Comparison of ENCODE assay signal across 9 cellular contexts in the genomic region with DNA sequence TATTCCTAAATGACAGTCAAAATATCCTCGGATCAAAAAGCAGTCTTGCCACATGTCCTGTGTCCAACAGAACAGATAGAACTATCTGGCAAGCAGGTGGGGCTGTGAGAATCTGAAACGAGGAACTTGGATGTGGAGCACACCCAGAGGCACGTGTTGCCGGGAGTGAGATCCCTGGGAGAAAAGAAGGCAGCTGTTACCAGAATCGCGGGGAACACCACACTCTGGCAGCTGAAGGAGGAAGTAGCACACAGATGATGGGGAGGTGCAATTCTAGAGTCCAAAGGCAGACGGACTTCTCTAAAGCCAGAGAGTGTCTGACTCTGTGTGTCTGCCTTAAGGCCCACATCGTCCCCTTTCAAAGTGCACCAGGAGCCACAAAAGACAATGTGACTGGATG. TPM values are rescaled to one million over a fixed set of nuclear protein-coding genes. Genes with fewer than 3 reads are reported as not detected.
DNase-seq lines count a peak whose midpoint lies in the region; ATAC-seq, FAIRE-seq and TF ChIP-seq lines count a peak whose summit lies in the region.
"Had no signal": no experiment of that assay in that cellular context is flagged by ENCODE, and none has a peak within 500 bp of the region (broad histone marks: within the 10 kb centered on the region; RNA-seq: fewer than 3 reads in every experiment).

No MANE protein-coding gene starts in this region.

- H3K27me3 ChIP-seq in small intestine (ENCODE audit: control insufficient read depth in 2 of 2, insufficient read depth in 2 of 2, low read length in 2 of 2) (no peaks in the 10 kb centered on the region), MG63 (no peaks in the 10 kb centered on the region), smooth muscle cell (ENCODE audit: low read depth) (no peaks in the 10 kb centered on the region)

- no peak overlapping the region for H3K4me3 Mint-ChIP-seq in activated CD4-positive, alpha-beta T cell treated with anti-CD3 and anti-CD28 coated beads, Interleukin-2, amount 10 ng/mL, durations not matched to agents 24 days and 14 days
- H3K4me3 Mint-ChIP-seq in activated naive CD8-positive, alpha-beta T cell treated with anti-CD3 and anti-CD28 coated beads, Interleukin-2, amount 50 U/mL, for 24 hours = no peak overlapping the region
- H3K4me3 Mint-ChIP-seq: stimulated activated naive CD8-positive, alpha-beta T cell treated with anti-CD3 and anti-CD28 coated beads, Interleukin-15, Interleukin-2, amounts not matched to agents 100 ng/mL and 50 ng/mL, for 24 hours had no signal

- H3K4me3 ChIP-seq in small intestine (ENCODE audit: low read depth in 1 of 2, low read length in 2 of 2) (no peak overlapping the region), MG63 (no peak overlapping the region), smooth muscle cell (no peak overlapping the region)

- H3K9me3 Mint-ChIP-seq in activated CD4-positive, alpha-beta T cell treated with anti-CD3 and anti-CD28 coated beads, Interleukin-2, amount 10 ng/mL, durations not matched to agents 24 days and 14 days = no peaks in the 10 kb centered on the region
- H3K9me3 Mint-ChIP-seq in activated naive CD8-positive, alpha-beta T cell treated with anti-CD3 and anti-CD28 coated beads, Interleukin-2, amount 50 U/mL, for 24 hours = no peaks in the 10 kb centered on the region
- H3K9me3 Mint-ChIP-seq: stimulated activated naive CD8-positive, alpha-beta T cell treated with anti-CD3 and anti-CD28 coated beads, Interleukin-15, Interleukin-2, amounts not matched to agents 100 ng/mL and 50 ng/mL, for 24 hours had no signal

- H3K27ac Mint-ChIP-seq in activated CD4-positive, alpha-beta T cell treated with anti-CD3 and anti-CD28 coated beads, Interleukin-2, amount 10 ng/mL, durations not matched to agents 24 days and 14 days = peak overlapping the region; percentile 52
- H3K27ac Mint-ChIP-seq in activated naive CD8-positive, alpha-beta T cell treated with anti-CD3 and anti-CD28 coated beads, Interleukin-2, amount 50 U/mL, for 24 hours = no peak overlapping the region
- H3K27ac Mint-ChIP-seq: stimulated activated naive CD8-positive, alpha-beta T cell treated with anti-CD3 and anti-CD28 coated beads, Interleukin-15, Interleukin-2, amounts not matched to agents 100 ng/mL and 50 ng/mL, for 24 hours had no signal

- H3K4me1 Mint-ChIP-seq in activated CD4-positive, alpha-beta T cell treated with anti-CD3 and anti-CD28 coated beads, Interleukin-2, amount 10 ng/mL, durations not matched to agents 24 days and 14 days = peaks cover 34% of the 10 kb centered on the region
- H3K4me1 Mint-ChIP-seq in activated naive CD8-positive, alpha-beta T cell treated with anti-CD3 and anti-CD28 coated beads, Interleukin-2, amount 50 U/mL, for 24 hours = peaks cover 22% of the 10 kb centered on the region

- 9 to 20% (median 15%) methylated on average over 8 of the region's 8 CpGs for WGBS in small intestine, 3 donors
- 81% methylated on average over 8 of the region's 8 CpGs for WGBS in smooth muscle cell (ENCODE audit: low lambda C conversion rate)

- H2AFZ ChIP-seq in smooth muscle cell (ENCODE audit: low read depth) = no peak overlapping the region

- no peaks in the 10 kb centered on the region for H3K27me3 Mint-ChIP-seq in activated CD4-positive, alpha-beta T cell treated with anti-CD3 and anti-CD28 coated beads, Interleukin-2, amount 10 ng/mL, durations not matched to agents 24 days and 14 days
- no peaks in the 10 kb centered on the region for H3K27me3 Mint-ChIP-seq in activated naive CD8-positive, alpha-beta T cell treated with anti-CD3 and anti-CD28 coated beads, Interleukin-2, amount 50 U/mL, for 24 hours
- H3K27me3 Mint-ChIP-seq: stimulated activated naive CD8-positive, alpha-beta T cell treated with anti-CD3 and anti-CD28 coated beads, Interleukin-15, Interleukin-2, amounts not matched to agents 100 ng/mL and 50 ng/mL, for 24 hours had no signal

- FAIRE-seq in small intestine (lab: Jason Lieb, UNC) = no peak

- peaks cover 100% of the 10 kb centered on the region for H3K79me2 ChIP-seq in smooth muscle cell (ENCODE audit: low read depth)

- intact Hi-C loops in activated CD4-positive, alpha-beta T cell treated with anti-CD3 and anti-CD28 coated beads, Interleukin-2, amount 10 ng/mL, durations not matched to agents 24 days and 14 days (cut with micrococcal nuclease) = no loop called here

- H3K9me3 ChIP-seq in small intestine (ENCODE audit: control insufficient read depth, low read depth) (no peaks in the 10 kb centered on the region), MG63 (no peaks in the 10 kb centered on the region), smooth muscle cell (replicated peaks; ENCODE audit: low read depth) (no peaks in the 10 kb centered on the region)

- H3K9ac ChIP-seq in smooth muscle cell (ENCODE audit: low read depth) = no peak overlapping the region

- no peak for TF ChIP-seq CTCF in smooth muscle cell (IDR thresholded peaks at IDR 0.05; ENCODE audit: borderline replicate concordance, insufficient read depth, poor library complexity, severe bottlenecking)

- peaks cover 98% of the 10 kb centered on the region for H4K20me1 ChIP-seq in smooth muscle cell (ENCODE audit: low read depth)

- H3K4me2 ChIP-seq in smooth muscle cell = no peak overlapping the region

- no peak for DNase-seq in activated CD4-positive, alpha-beta T cell treated with anti-CD3 and anti-CD28 coated beads, Interleukin-2, amount 10 ng/mL, durations not matched to agents 24 days and 14 days
- DNase-seq in activated CD4-positive, alpha-beta T cell treated with anti-CD3 and anti-CD28 coated beads for 4 hours = no peak
- DNase-seq in NOMO-1 (lab: John Stamatoyannopoulos, UW; ENCODE audit: unreplicated experiment in 2 of 2) (peak; percentile 36 to 60), fibroblast of gingiva (ENCODE audit: low read depth) (peak; percentile 13), small intestine (peak; percentile 94), MG63 (no peak), smooth muscle cell (lab: John Stamatoyannopoulos, UW; ENCODE audit: unreplicated experiment) (no peak)
- DNase-seq in activated naive CD8-positive, alpha-beta T cell treated with anti-CD3 and anti-CD28 coated beads, Interleukin-2, amount 50 U/mL, for 24 hours = no peak

- H3K4me1 ChIP-seq in small intestine (ENCODE audit: control insufficient read depth in 2 of 2, insufficient read depth in 1 of 2, low read depth in 1 of 2, low read length in 1 of 2) (no peaks in the 10 kb centered on the region), smooth muscle cell (ENCODE audit: low read depth) (peaks cover 4% of the 10 kb centered on the region)

- no peaks in the 10 kb centered on the region for H3K36me3 ChIP-seq in small intestine (ENCODE audit: control insufficient read depth in 2 of 2, insufficient read depth in 2 of 2, low read length in 2 of 2)
- H3K36me3 ChIP-seq in MG63 = peaks cover 26% of the 10 kb centered on the region
- no peaks in the 10 kb centered on the region for H3K36me3 ChIP-seq in smooth muscle cell (ENCODE audit: low read depth)

- H3K27ac ChIP-seq in small intestine (ENCODE audit: low read depth in 1 of 2, low read length in 1 of 2) (peak overlapping the region; percentile 16 to 48), smooth muscle cell (ENCODE audit: low read depth) (no peak overlapping the region)

- no peaks in the 10 kb centered on the region for H3F3A ChIP-seq in smooth muscle cell (ENCODE audit: low read depth)

- peaks cover 16% of the 10 kb centered on the region for H3K36me3 Mint-ChIP-seq in activated CD4-positive, alpha-beta T cell treated with anti-CD3 and anti-CD28 coated beads, Interleukin-2, amount 10 ng/mL, durations not matched to agents 24 days and 14 days (ENCODE audit: low read depth)
- peaks cover 31% of the 10 kb centered on the region for H3K36me3 Mint-ChIP-seq in activated naive CD8-positive, alpha-beta T cell treated with anti-CD3 and anti-CD28 coated beads, Interleukin-2, amount 50 U/mL, for 24 hours (ENCODE audit: low read depth)

- ATAC-seq in activated naive CD8-positive, alpha-beta T cell treated with anti-CD3 and anti-CD28 coated beads, Interleukin-2, amount 50 U/mL, for 24 hours = no peak

RNA-seq across cellular contexts. Expression of a gene that starts 22.3 kb away (rescaled TPM):
- 137 and 138 TPM in 2 replicates for total RNA-seq in activated CD4-positive, alpha-beta T cell treated with anti-CD3 and anti-CD28 coated beads, Interleukin-2, amount 10 ng/mL, durations not matched to agents 24 days and 14 days
- 10 to 100 TPM in 1 of 3 donors, 1 to 10 TPM in 2; 3.2 to 34.6 (median 4.2) TPM for polyA plus RNA-seq in small intestine
- total RNA-seq in MG63 (2014; rRNA removed; shearing (Covaris generic); ENCODE audit: low replicate concordance) = 14.7 and 21.0 TPM in 2 replicates
- 19.6 and 36.6 TPM in 2 replicates for total RNA-seq in smooth muscle cell
- polyA plus RNA-seq in smooth muscle cell = 7.9 and 13.7 TPM in 2 replicates

Comparison
In these comparisons a context has a peak if more than half of its experiments do, and no peak if none do; other contexts are left out.
1. DNase-seq: peak in NOMO-1 (2 of 2), fibroblast of gingiva (single experiment) and small intestine (single experiment); none in activated CD4-positive, alpha-beta T cell treated with anti-CD3 and anti-CD28 coated beads, Interleukin-2, amount 10 ng/mL, durations not matched to agents 24 days and 14 days (single experiment), activated CD4-positive, alpha-beta T cell treated with anti-CD3 and anti-CD28 coated beads for 4 hours (0 of 2), MG63 (single experiment), smooth muscle cell (single experiment) and activated naive CD8-positive, alpha-beta T cell treated with anti-CD3 and anti-CD28 coated beads, Interleukin-2, amount 50 U/mL, for 24 hours (single experiment).